In genomic region chr12:49264873-49265792, GRCh38 we compare ENCODE assay signal across 8 cellular contexts. TPM values are rescaled to one million over a fixed set of nuclear protein-coding genes. Genes with fewer than 3 reads are reported as not detected.
A peak's percentile ranks its signal among the peaks of the same experiment; 100 is the strongest.
DNase-seq lines count a peak whose midpoint lies in the region; ATAC-seq and TF ChIP-seq lines count a peak whose summit lies in the region.

TUBA1C (plus strand) TSS chr12:49265082; CDS start chr12:49265182, 100 bp downstream.

- peak within 1 kb of the TSS; percentile 95 to 100 (median 98) for H3K9ac ChIP-seq in BLaER1 treated with 17β-estradiol and CSF1 and Interleukin-3, amounts not matched to agents 10 nM and 100 nM
- peak within 1 kb of the TSS; percentile 97 to 100 for H3K9ac ChIP-seq in duodenal mucosa (ENCODE audit: low read depth in 1 of 2, low read length in 2 of 2)

- peaks cover 47% of the 10 kb centered on the region for H3K4me1 Mint-ChIP-seq in activated CD4-positive, alpha-beta memory T cell treated with anti-CD3 and anti-CD28 coated beads for 36 hours (ENCODE audit: low read depth)

- no peaks in the 10 kb centered on the region for H3K27me3 Mint-ChIP-seq in activated CD4-positive, alpha-beta memory T cell treated with anti-CD3 and anti-CD28 coated beads for 36 hours

- H4K20me1 ChIP-seq in BLaER1 treated with 17β-estradiol and CSF1 and Interleukin-3, amounts not matched to agents 10 nM and 100 nM: peaks cover 36 to 52% (median 46%) of the 10 kb centered on the region in 11 experiments; a peak in 21 of 22 replicates

- TF ChIP-seq POLR2A in lower leg skin (IDR thresholded peaks at IDR 0.05): peak in 1 of 2 donors; percentile 82

- H3K36me3 Mint-ChIP-seq in activated CD4-positive, alpha-beta memory T cell treated with anti-CD3 and anti-CD28 coated beads for 36 hours: peaks cover 40% of the 10 kb centered on the region

- TF ChIP-seq CTCF in lower leg skin (IDR thresholded peaks at IDR 0.05): no peak

- H3K4me2 ChIP-seq in BLaER1 treated with 17β-estradiol and CSF1 and Interleukin-3, amounts not matched to agents 10 nM and 100 nM: peak within 1 kb of the TSS; percentile 85 to 99 (median 96)

- no peaks in the 10 kb centered on the region for H3K9me3 ChIP-seq in BLaER1 treated with 17β-estradiol and CSF1 and Interleukin-3, amounts not matched to agents 10 nM and 100 nM (replicated peaks in 1 of 11)
- H3K9me3 ChIP-seq in duodenal mucosa (ENCODE audit: control insufficient read depth in 1 of 2, low read length in 2 of 2): no peaks in the 10 kb centered on the region

- H3K4me1 ChIP-seq in BLaER1 treated with 17β-estradiol and CSF1 and Interleukin-3, amounts not matched to agents 10 nM and 100 nM: peaks cover 66 to 85% (median 70%) of the 10 kb centered on the region in 10 experiments
- H3K4me1 ChIP-seq in duodenal mucosa (ENCODE audit: control insufficient read depth in 1 of 2, insufficient read depth in 2 of 2, low read length in 2 of 2): peaks cover 20 to 26% of the 10 kb centered on the region in 2 donors

- DNase-seq in NCI-H69 (lab: John Stamatoyannopoulos, UW) (peak; percentile 99), lower leg skin (ENCODE audit: low spot score in 2 of 2) (peak; percentile 91 to 98)
- peak; percentile 93 for DNase-seq in activated CD4-positive, alpha-beta memory T cell treated with anti-CD3 and anti-CD28 coated beads for 36 hours
- DNase-seq in stimulated activated CD4-positive, alpha-beta T cell treated with anti-CD3 and anti-CD28 coated beads, Interleukin-4, amount 100 ng/mL, for 48 hours (ENCODE audit: low read depth in 2 of 2): peak; percentile 89 to 91

- peak within 1 kb of the TSS; percentile 85 to 99 (median 92) for H3K4me3 ChIP-seq in BLaER1 treated with 17β-estradiol and CSF1 and Interleukin-3, amounts not matched to agents 10 nM and 100 nM
- peak within 1 kb of the TSS; percentile 72 to 98 for H3K4me3 ChIP-seq in duodenal mucosa (ENCODE audit: low read depth in 1 of 2, low read length in 2 of 2)
- peak within 1 kb of the TSS; percentile 90 for H3K4me3 ChIP-seq in lower leg skin (ENCODE audit: low read depth, poor library complexity, severe bottlenecking)

- intact Hi-C loops in activated CD4-positive, alpha-beta memory T cell treated with anti-CD3 and anti-CD28 coated beads for 36 hours (cut with micrococcal nuclease): loop anchor here (1.0 to 10.0 kb wide), 7 partner anchors 30 to 480 kb away; partner anchors contain the start of genes LMBR1L, PRKAG1, PRPF40B and TMBIM6
- intact Hi-C loops in lower leg skin (cut with DNase I; ENCODE audit: low total_unique reads): no loop called here

- peak; percentile 77 for ATAC-seq in GM19351 (IDR thresholded peaks at IDR 0.05; ENCODE audit: unreplicated experiment)
- ATAC-seq in HG03520 (IDR thresholded peaks at IDR 0.05; ENCODE audit: unreplicated experiment): peak; percentile 82

- 1 to 2% methylated on average over 51 to 61 of the region's 61 CpGs for WGBS in lower leg skin, 2 donors

- CTCF ChIA-PET in activated CD4-positive, alpha-beta memory T cell treated with anti-CD3 and anti-CD28 coated beads for 36 hours (lab: Charles Lee): interaction anchor here (0.6 to 2.4 kb wide), 5 partner anchors 22 to 79 kb away, joined by 3 to 10 read pairs (median 3); no protein-coding TSS in a partner anchor

- peak within 1 kb of the TSS; percentile 95 to 100 (median 97) for H3K27ac ChIP-seq in BLaER1 treated with 17β-estradiol and CSF1 and Interleukin-3, amounts not matched to agents 10 nM and 100 nM
- H3K27ac ChIP-seq in duodenal mucosa (ENCODE audit: low read depth, low read length): peak within 1 kb of the TSS; percentile 99

- H3K27me3 ChIP-seq in BLaER1 treated with 17β-estradiol and CSF1 and Interleukin-3, amounts not matched to agents 10 nM and 100 nM: no peaks in the 10 kb centered on the region
- H3K27me3 ChIP-seq in duodenal mucosa (ENCODE audit: control insufficient read depth in 1 of 2, insufficient read depth in 2 of 2, low read length in 2 of 2): no peaks in the 10 kb centered on the region

- peak within 1 kb of the TSS; percentile 99 for H3K4me3 Mint-ChIP-seq in activated CD4-positive, alpha-beta memory T cell treated with anti-CD3 and anti-CD28 coated beads for 36 hours

- no peaks in the 10 kb centered on the region for H3K9me3 Mint-ChIP-seq in activated CD4-positive, alpha-beta memory T cell treated with anti-CD3 and anti-CD28 coated beads for 36 hours

- peaks cover 25 to 45% (median 40%) of the 10 kb centered on the region in 11 experiments for H3K36me3 ChIP-seq in BLaER1 treated with 17β-estradiol and CSF1 and Interleukin-3, amounts not matched to agents 10 nM and 100 nM
- peaks cover 6 to 16% of the 10 kb centered on the region in 2 donors for H3K36me3 ChIP-seq in duodenal mucosa (ENCODE audit: control insufficient read depth in 1 of 2, insufficient read depth in 2 of 2, low read length in 2 of 2)

- peak within 1 kb of the TSS; percentile 99 for H3K27ac Mint-ChIP-seq in activated CD4-positive, alpha-beta memory T cell treated with anti-CD3 and anti-CD28 coated beads for 36 hours

- POLR2A ChIA-PET in activated CD4-positive, alpha-beta memory T cell treated with anti-CD3 and anti-CD28 coated beads for 36 hours (lab: Charles Lee): interaction anchor here (0.6 to 6.0 kb wide), 13 partner anchors 8 to 476 kb away, joined by 3 to 36 read pairs (median 4); partner anchors contain the start of genes PRPH, RHEBL1, SPATS2 and TMBIM6

RNA-seq across cellular contexts. Expression of gene TUBA1C, which starts in this region (rescaled TPM):
- 100 to 1,000 TPM; 353 to 360 TPM for total RNA-seq in activated CD4-positive, alpha-beta memory T cell treated with anti-CD3 and anti-CD28 coated beads for 36 hours
- 100 to 1,000 TPM; 211 to 475 (median 280) TPM for total RNA-seq in lower leg skin

Comparison
In these comparisons a context has a peak if more than half of its experiments do, and no peak if none do; other contexts are left out.
1. Peak in every context shown above with its lines: DNase-seq, ATAC-seq, H3K4me3 ChIP-seq and H3K27ac ChIP-seq.